8 cellular contexts compared by ENCODE assay signal in genomic region chr5:36744041-36744677, GRCh38.
DNase-seq lines count a peak whose midpoint lies in the region; ATAC-seq, FAIRE-seq and TF ChIP-seq lines count a peak whose summit lies in the region.

No MANE protein-coding gene starts in this region.

- H3K9me3 Mint-ChIP-seq in chondrocyte (ENCODE audit: low read depth) (no peaks in the 10 kb centered on the region), naive B cell (no peaks in the 10 kb centered on the region)

- H3K9me3 ChIP-seq in MG63: no peaks in the 10 kb centered on the region

- DNase-seq in AG10803 (ENCODE audit: low read depth) (no peak), MG63 (no peak), chondrocyte (ENCODE audit: low spot score) (no peak), naive B cell (no peak), urothelium cell line (ENCODE audit: low spot score) (no peak), middle frontal gyrus (ENCODE audit: extremely low spot score, low spot score) (no peak)
- DNase-seq in effector CD4-positive, alpha-beta T cell: no peak

- ATAC-seq in GM19438 (IDR thresholded peaks at IDR 0.05; ENCODE audit: low read depth, unreplicated experiment): peak; percentile 5
- no peak for ATAC-seq in naive B cell (ENCODE audit: low read depth in 2 of 2)

- H3K27ac Mint-ChIP-seq in chondrocyte (ENCODE audit: unreplicated experiment) (peak overlapping the region; percentile 49), naive B cell (peak overlapping the region in 5 of 6 donors; percentile 55 to 94 (median 74))

- no peak for FAIRE-seq in urothelium cell line (lab: Jason Lieb, UNC)

- H3K27me3 ChIP-seq in MG63: peaks cover 24% of the 10 kb centered on the region

- H3K27me3 Mint-ChIP-seq in chondrocyte (ENCODE audit: low read depth) (peaks cover 18% of the 10 kb centered on the region), naive B cell (peaks cover 0 to 12% (median 0%) of the 10 kb centered on the region in 3 donors)

- no peak for TF ChIP-seq CTCF in AG10803 (conservative IDR thresholded peaks at IDR 0.05; ENCODE audit: low read length)
- no peak for TF ChIP-seq CTCF in chondrocyte (IDR thresholded peaks at IDR 0.05)

- H3K36me3 ChIP-seq in MG63: no peaks in the 10 kb centered on the region

- H3K4me3 Mint-ChIP-seq in chondrocyte (ENCODE audit: unreplicated experiment) (peak overlapping the region; percentile 86), naive B cell (peak overlapping the region; percentile 82 to 98 (median 96))

- H3K4me1 Mint-ChIP-seq in chondrocyte (ENCODE audit: low read depth): peaks cover 16% of the 10 kb centered on the region
- peaks cover 24 to 33% (median 24%) of the 10 kb centered on the region in 3 donors for H3K4me1 Mint-ChIP-seq in naive B cell

- H3K36me3 Mint-ChIP-seq in chondrocyte (ENCODE audit: low read depth): no peaks in the 10 kb centered on the region
- H3K36me3 Mint-ChIP-seq in naive B cell: no peaks in the 10 kb centered on the region

- H3K4me3 ChIP-seq in AG10803 (ENCODE audit: low read length) (peak overlapping the region; percentile 73), MG63 (peak overlapping the region; percentile 54)
